24 cellular contexts compared by ENCODE assay signal in the genomic region with DNA sequence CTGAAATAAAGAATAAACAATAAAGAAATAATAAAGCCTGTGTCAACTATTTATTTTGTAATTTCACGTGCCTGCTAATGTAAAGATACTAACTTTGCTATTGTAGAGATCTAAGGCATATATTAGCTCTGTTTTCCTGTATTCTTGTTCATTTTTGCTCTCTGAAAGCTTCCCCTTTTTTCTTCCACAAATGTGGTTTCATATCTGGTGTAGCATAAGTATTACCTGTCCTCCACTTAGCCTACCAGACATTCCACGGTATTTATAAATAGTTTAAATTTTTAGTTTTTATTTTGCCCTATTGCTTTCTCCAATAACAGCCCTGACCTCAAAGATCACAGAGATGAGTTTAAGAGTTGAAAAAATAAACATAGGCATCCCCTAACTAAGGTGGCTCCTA.
"Had no signal": no experiment of that assay in that cellular context is flagged by ENCODE, and none has a peak within 500 bp of the region (broad histone marks: within the 10 kb centered on the region; RNA-seq: fewer than 3 reads in every experiment).

No MANE protein-coding gene starts in this region.

- H3K27me3 ChIP-seq: gastroesophageal sphincter, neural progenitor cell, uterus had no signal

- H3K4me3 ChIP-seq: cardiac muscle cell, gastroesophageal sphincter, neural progenitor cell, uterus had no signal

- H3K36me3 Mint-ChIP-seq: naive thymus-derived CD4-positive, alpha-beta T cell; neural progenitor cell; stimulated activated naive B cell treated with anti-CD40 and anti-IgM and Interleukin-4, amounts not matched to agents 10 μg/mL and 1 μg/mL and 100 μg/mL, for 72 hours had no signal

- H3K4me1 ChIP-seq: gastroesophageal sphincter, neural progenitor cell, uterus had no signal

- H3K27ac ChIP-seq: cardiac muscle cell, epithelial cell of prostate, gastroesophageal sphincter, neural progenitor cell, uterus had no signal

- H2AFZ ChIP-seq: neural progenitor cell had no signal

- ATAC-seq: activated CD4-positive, CD25-positive, alpha-beta regulatory T cell treated with anti-CD3 and anti-CD28 coated beads, Interleukin-2, amount 50 U/mL, for 24 hours; activated CD8-positive, alpha-beta T cell treated with anti-CD3 and anti-CD28 coated beads, Interleukin-2, amount 10 ng/mL, durations not matched to agents 7 days and 5 days; activated naive CD8-positive, alpha-beta T cell treated with anti-CD3 and anti-CD28 coated beads, Interleukin-2, amount 50 U/mL, for 24 hours; gastroesophageal sphincter; left ventricle myocardium superior; naive thymus-derived CD4-positive, alpha-beta T cell; sciatic nerve; stimulated activated naive B cell treated with anti-CD40 and anti-IgM and Interleukin-4, amounts not matched to agents 10 μg/mL and 1 μg/mL and 100 μg/mL, for 72 hours had no signal

- DNase-seq: activated CD4-positive, alpha-beta T cell treated with anti-CD3 and anti-CD28 coated beads, Interleukin-2, amount 10 ng/mL, durations not matched to agents 7 days and 5 days; activated CD8-positive, alpha-beta T cell treated with anti-CD3 and anti-CD28 coated beads, Interleukin-2, amount 10 ng/mL, durations not matched to agents 7 days and 5 days; activated gamma-delta T cell; activated naive CD4-positive, alpha-beta T cell treated with anti-CD3 and anti-CD28 coated beads, Interleukin-2, amount 50 U/mL, for 16 hours; activated naive CD8-positive, alpha-beta T cell treated with anti-CD3 and anti-CD28 coated beads, Interleukin-2, amount 50 U/mL, for 24 hours; cortex of kidney; endodermal cell; head of caudate nucleus; left ventricle myocardium superior; mesenchymal stem cell; naive thymus-derived CD4-positive, alpha-beta T cell; small intestine; stimulated activated CD8-positive, alpha-beta memory T cell treated with anti-CD3 and anti-CD28 coated beads, Interleukin-4, amount 100 ng/mL, for 48 hours; stimulated activated naive B cell treated with anti-CD40 and anti-IgM and Interleukin-4, amounts not matched to agents 10 μg/mL and 1 μg/mL and 100 μg/mL, for 72 hours; trophoblast cell; uterus had no signal

- FAIRE-seq: islet of Langerhans, small intestine had no signal

- H3K9me3 ChIP-seq: gastroesophageal sphincter, uterus had no signal

- H3K4me2 ChIP-seq: neural progenitor cell had no signal

- H3K4me1 Mint-ChIP-seq: activated CD4-positive, alpha-beta T cell treated with anti-CD3 and anti-CD28 coated beads, Interleukin-2, amount 10 ng/mL, durations not matched to agents 7 days and 5 days; neural progenitor cell had no signal

- H3K36me3 ChIP-seq: cardiac muscle cell, gastroesophageal sphincter, neural progenitor cell, uterus had no signal

- H3K9me3 Mint-ChIP-seq: activated CD4-positive, alpha-beta T cell treated with anti-CD3 and anti-CD28 coated beads, Interleukin-2, amount 10 ng/mL, durations not matched to agents 7 days and 5 days; endodermal cell; neural progenitor cell; stimulated activated naive B cell treated with anti-CD40 and anti-IgM and Interleukin-4, amounts not matched to agents 10 μg/mL and 1 μg/mL and 100 μg/mL, for 72 hours had no signal

- H3K27me3 Mint-ChIP-seq: activated CD4-positive, alpha-beta T cell treated with anti-CD3 and anti-CD28 coated beads, Interleukin-2, amount 10 ng/mL, durations not matched to agents 7 days and 5 days; activated naive CD8-positive, alpha-beta T cell treated with anti-CD3 and anti-CD28 coated beads, Interleukin-2, amount 50 U/mL, for 24 hours; naive thymus-derived CD4-positive, alpha-beta T cell; stimulated activated naive B cell treated with anti-CD40 and anti-IgM and Interleukin-4, amounts not matched to agents 10 μg/mL and 1 μg/mL and 100 μg/mL, for 72 hours had no signal

- H3K9ac ChIP-seq: neural progenitor cell had no signal

- H3K4me3 Mint-ChIP-seq: activated CD4-positive, alpha-beta T cell treated with anti-CD3 and anti-CD28 coated beads, Interleukin-2, amount 10 ng/mL, durations not matched to agents 7 days and 5 days; activated CD8-positive, alpha-beta T cell treated with anti-CD3 and anti-CD28 coated beads, Interleukin-2, amount 10 ng/mL, durations not matched to agents 7 days and 5 days; activated naive CD8-positive, alpha-beta T cell treated with anti-CD3 and anti-CD28 coated beads, Interleukin-2, amount 50 U/mL, for 24 hours; activated T-helper 1 cell treated with anti-CD3 and anti-CD28 coated beads, Interleukin-12 subunit alpha, Interleukin-12 subunit beta, Interleukin-2, Interleukin-4 antibody, amounts not matched to agents 30 ng/mL and 10 ng/mL and 1 ng/mL, durations not matched to agents 14 hours and 24 hours and 36 hours; endodermal cell; naive thymus-derived CD4-positive, alpha-beta T cell; neural progenitor cell; stimulated activated naive B cell treated with anti-CD40 and anti-IgM and Interleukin-4, amounts not matched to agents 10 μg/mL and 1 μg/mL and 100 μg/mL, for 72 hours had no signal

- H3K27ac Mint-ChIP-seq: activated CD4-positive, alpha-beta T cell treated with anti-CD3 and anti-CD28 coated beads, Interleukin-2, amount 10 ng/mL, durations not matched to agents 7 days and 5 days; activated CD8-positive, alpha-beta T cell treated with anti-CD3 and anti-CD28 coated beads, Interleukin-2, amount 10 ng/mL, durations not matched to agents 7 days and 5 days; activated naive CD8-positive, alpha-beta T cell treated with anti-CD3 and anti-CD28 coated beads, Interleukin-2, amount 50 U/mL, for 24 hours; activated T-helper 1 cell treated with anti-CD3 and anti-CD28 coated beads, Interleukin-12 subunit alpha, Interleukin-12 subunit beta, Interleukin-2, Interleukin-4 antibody, amounts not matched to agents 30 ng/mL and 10 ng/mL and 1 ng/mL, durations not matched to agents 14 hours and 24 hours and 36 hours; endodermal cell; naive thymus-derived CD4-positive, alpha-beta T cell; neural progenitor cell; stimulated activated naive B cell treated with anti-CD40 and anti-IgM and Interleukin-4, amounts not matched to agents 10 μg/mL and 1 μg/mL and 100 μg/mL, for 72 hours had no signal
